19 cellular contexts compared by ENCODE assay signal in the genomic region with DNA sequence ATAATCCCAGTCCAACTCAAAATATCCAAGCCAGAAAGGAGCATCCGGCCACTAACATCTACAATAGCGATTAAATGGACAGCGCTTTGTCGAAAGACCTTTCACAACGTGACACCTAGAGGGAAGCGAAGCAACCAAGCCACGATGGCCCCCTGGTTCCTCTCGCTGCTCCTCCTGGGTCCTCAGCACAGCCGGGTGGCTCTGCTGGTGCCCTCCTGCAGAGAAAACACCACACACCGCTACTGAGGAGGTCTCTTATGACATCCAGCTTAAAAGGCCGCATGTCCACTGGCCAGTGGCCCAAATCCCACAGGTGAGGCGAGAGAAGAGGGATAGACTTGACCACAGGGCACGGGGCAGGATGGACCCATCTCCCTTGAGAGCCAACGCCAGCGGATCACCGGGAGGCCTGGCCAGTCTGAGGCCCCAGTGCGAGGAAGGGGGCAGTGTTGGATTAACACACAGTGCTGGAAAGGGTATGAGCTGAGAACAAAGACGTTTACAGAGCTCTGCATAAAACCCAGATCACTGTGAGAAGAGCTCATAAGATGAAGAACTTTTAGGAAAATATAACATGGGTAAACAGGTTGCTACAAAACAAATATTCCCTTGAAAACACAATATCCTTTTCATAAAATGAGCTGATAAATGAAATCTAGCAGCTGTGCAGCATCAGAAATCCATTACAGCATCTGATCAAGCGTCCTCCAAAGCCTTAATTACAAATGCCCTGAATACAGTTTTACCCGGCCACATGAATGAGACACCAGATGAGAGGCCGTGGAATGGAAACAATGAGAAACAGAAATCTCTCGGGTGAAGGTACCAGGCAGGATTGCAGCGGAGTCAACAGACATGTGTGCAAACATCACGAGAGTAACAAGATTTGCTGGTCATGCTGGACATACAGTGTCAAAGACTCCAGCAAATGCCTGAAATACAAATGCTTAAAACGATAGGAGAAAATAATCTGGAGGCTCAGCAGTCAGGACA.
DNase-seq lines count a peak whose midpoint lies in the region; ATAC-seq and TF ChIP-seq lines count a peak whose summit lies in the region.
"Had no signal": no experiment of that assay in that cellular context is flagged by ENCODE, and none has a peak within 500 bp of the region (broad histone marks: within the 10 kb centered on the region; RNA-seq: fewer than 3 reads in every experiment).

No MANE protein-coding gene starts in this region.

- no peak for DNase-seq in CD8-positive, alpha-beta T cell
- DNase-seq in WTC11 (ENCODE audit: low spot score) (no peak), hepatocyte (ENCODE audit: low spot score) (no peak), putamen (ENCODE audit: low spot score) (peak; percentile 65), mucosa of descending colon (no peak), GM19240 (ENCODE audit: insufficient read length, low spot score) (no peak)
- DNase-seq in activated T-cell treated with anti-CD3 and anti-CD28 coated beads, Interleukin-2, amount 50 U/mL, for 4 hours: no peak
- DNase-seq: activated CD4-positive, alpha-beta T cell treated with anti-CD3 and anti-CD28 coated beads for 4 hours; activated T-cell treated with anti-CD3 and anti-CD28 coated beads, Interleukin-2, amount 50 U/mL, for 1 hour; body of pancreas; EL; NCI-H2171; PC-9; psoas muscle; stimulated activated CD4-positive, alpha-beta T cell treated with anti-CD3 and anti-CD28 coated beads, Interleukin-4, amount 100 ng/mL, for 1 hour; stimulated activated naive B cell treated with anti-CD40 and anti-IgM and Interleukin-4, amounts not matched to agents 10 μg/mL and 1 μg/mL and 100 μg/mL, for 72 hours had no signal

- no peak for ATAC-seq in CD8-positive, alpha-beta T cell
- ATAC-seq in WTC11 (no peak; the same call in 1 of the 2 replicates), HG02759 (IDR thresholded peaks at IDR 0.05; ENCODE audit: unreplicated experiment) (no peak), mucosa of descending colon (no peak)
- no peak for ATAC-seq in activated T-cell treated with anti-CD3 and anti-CD28 coated beads, Interleukin-2, amount 50 U/mL, for 4 hours
- ATAC-seq: body of pancreas; stimulated activated naive B cell treated with anti-CD40 and anti-IgM and Interleukin-4, amounts not matched to agents 10 μg/mL and 1 μg/mL and 100 μg/mL, for 72 hours had no signal

- peak overlapping the region; percentile 3 for H3K4me3 Mint-ChIP-seq in CD8-positive, alpha-beta T cell
- no peak overlapping the region for H3K4me3 Mint-ChIP-seq in WTC11
- no peak overlapping the region for H3K4me3 Mint-ChIP-seq in activated T-cell treated with anti-CD3 and anti-CD28 coated beads, Interleukin-2, amount 50 U/mL, for 4 hours
- H3K4me3 Mint-ChIP-seq: stimulated activated naive B cell treated with anti-CD40 and anti-IgM and Interleukin-4, amounts not matched to agents 10 μg/mL and 1 μg/mL and 100 μg/mL, for 72 hours had no signal

- H3K79me2 ChIP-seq in hepatocyte: peaks cover 5% of the 10 kb centered on the region

- no peak overlapping the region for H3K4me3 ChIP-seq in CD8-positive, alpha-beta T cell (ENCODE audit: low read depth, low read length)
- H3K4me3 ChIP-seq in hepatocyte: no peak overlapping the region
- H3K4me3 ChIP-seq in mucosa of descending colon: no peak overlapping the region
- H3K4me3 ChIP-seq: BLaER1 treated with 17β-estradiol and CSF1 and Interleukin-3, amounts not matched to agents 10 nM and 100 nM; body of pancreas; PC-9; psoas muscle had no signal

- H3K4me1 Mint-ChIP-seq in CD8-positive, alpha-beta T cell (ENCODE audit: low read depth): peaks cover 67% of the 10 kb centered on the region
- no peaks in the 10 kb centered on the region for H3K4me1 Mint-ChIP-seq in WTC11
- H3K4me1 Mint-ChIP-seq in activated T-cell treated with anti-CD3 and anti-CD28 coated beads, Interleukin-2, amount 50 U/mL, for 4 hours (ENCODE audit: low read depth): peaks cover 59% of the 10 kb centered on the region

- no peaks in the 10 kb centered on the region for H3K27me3 Mint-ChIP-seq in CD8-positive, alpha-beta T cell (ENCODE audit: low read depth)
- no peaks in the 10 kb centered on the region for H3K27me3 Mint-ChIP-seq in WTC11 (ENCODE audit: low read depth)
- H3K27me3 Mint-ChIP-seq in activated T-cell treated with anti-CD3 and anti-CD28 coated beads, Interleukin-2, amount 50 U/mL, for 4 hours (ENCODE audit: low read depth): no peaks in the 10 kb centered on the region

- H3K36me3 Mint-ChIP-seq in CD8-positive, alpha-beta T cell: no peaks in the 10 kb centered on the region
- H3K36me3 Mint-ChIP-seq in WTC11: no peaks in the 10 kb centered on the region
- H3K36me3 Mint-ChIP-seq in activated T-cell treated with anti-CD3 and anti-CD28 coated beads, Interleukin-2, amount 50 U/mL, for 4 hours (ENCODE audit: insufficient read depth): no peaks in the 10 kb centered on the region
- H3K36me3 Mint-ChIP-seq: stimulated activated naive B cell treated with anti-CD40 and anti-IgM and Interleukin-4, amounts not matched to agents 10 μg/mL and 1 μg/mL and 100 μg/mL, for 72 hours had no signal

- no peaks in the 10 kb centered on the region for H4K20me1 ChIP-seq in hepatocyte (ENCODE audit: insufficient read depth, poor library complexity, severe bottlenecking)

- no peak overlapping the region for H2AFZ ChIP-seq in hepatocyte
- H2AFZ ChIP-seq: PC-9 had no signal

- H3K4me2 ChIP-seq in hepatocyte: peak overlapping the region; percentile 14
- H3K4me2 ChIP-seq: PC-9 had no signal

- POLR2A ChIA-PET in CD8-positive, alpha-beta T cell (lab: Charles Lee): interaction anchor here (1.9 to 3.2 kb wide), 2 partner anchors 16 to 18 kb away, joined by 7 to 22 read pairs; no protein-coding TSS in a partner anchor
- POLR2A ChIA-PET in WTC11 (lab: Charles Lee): no interaction called here

- no peaks in the 10 kb centered on the region for H3K9me2 ChIP-seq in hepatocyte (replicated peaks; ENCODE audit: insufficient read depth)

- no peaks in the 10 kb centered on the region for H3K36me3 ChIP-seq in CD8-positive, alpha-beta T cell (ENCODE audit: insufficient read depth, low read length)
- H3K36me3 ChIP-seq in hepatocyte (replicated peaks; ENCODE audit: insufficient read depth, low read depth): no peaks in the 10 kb centered on the region
- no peaks in the 10 kb centered on the region for H3K36me3 ChIP-seq in mucosa of descending colon (ENCODE audit: low read depth)
- H3K36me3 ChIP-seq: BLaER1 treated with 17β-estradiol and CSF1 and Interleukin-3, amounts not matched to agents 10 nM and 100 nM had no signal

- H3K27ac ChIP-seq in CD8-positive, alpha-beta T cell (ENCODE audit: low read depth, low read length): no peak overlapping the region
- H3K27ac ChIP-seq in hepatocyte: peak overlapping the region; percentile 49
- H3K27ac ChIP-seq: BLaER1 treated with 17β-estradiol and CSF1 and Interleukin-3, amounts not matched to agents 10 nM and 100 nM; body of pancreas; HL-60; PC-9; psoas muscle had no signal

- no peak overlapping the region for H3K27ac Mint-ChIP-seq in CD8-positive, alpha-beta T cell
- H3K27ac Mint-ChIP-seq in WTC11: peak overlapping the region; percentile 36; the same call in 1 of the 2 replicates
- H3K27ac Mint-ChIP-seq: stimulated activated naive B cell treated with anti-CD40 and anti-IgM and Interleukin-4, amounts not matched to agents 10 μg/mL and 1 μg/mL and 100 μg/mL, for 72 hours had no signal

- CTCF ChIA-PET in CD8-positive, alpha-beta T cell (lab: Charles Lee): interaction anchor here (1.7 kb wide), 1 partner anchor 17 kb away, joined by 5 read pairs; no protein-coding TSS in a partner anchor
- CTCF ChIA-PET in WTC11 (lab: Charles Lee): interaction anchor here (0.8 to 1.5 kb wide), 2 partner anchors 20 to 222 kb away, joined by 3 read pairs; no protein-coding TSS in a partner anchor

- no peaks in the 10 kb centered on the region for H3K27me3 ChIP-seq in CD8-positive, alpha-beta T cell (ENCODE audit: insufficient read depth, low read length)
- no peaks in the 10 kb centered on the region for H3K27me3 ChIP-seq in hepatocyte
- H3K27me3 ChIP-seq: body of pancreas had no signal

- peaks cover 56% of the 10 kb centered on the region for H3K4me1 ChIP-seq in CD8-positive, alpha-beta T cell (ENCODE audit: insufficient read depth, low read length)
- H3K4me1 ChIP-seq in hepatocyte (ENCODE audit: insufficient read depth) (peaks cover 19% of the 10 kb centered on the region), mucosa of descending colon (ENCODE audit: low read depth) (no peaks in the 10 kb centered on the region)

- intact Hi-C loops in CD8-positive, alpha-beta T cell (cut with DNase I, micrococcal nuclease): loop anchor here (5.0 kb wide), 3 partner anchors 34 to 136 kb away; no protein-coding TSS in a partner anchor
- intact Hi-C loops in mucosa of descending colon (cut with DNase I, micrococcal nuclease): no loop called here

- no peaks in the 10 kb centered on the region for H3K9me3 ChIP-seq in CD8-positive, alpha-beta T cell (ENCODE audit: low read length)
- no peaks in the 10 kb centered on the region for H3K9me3 ChIP-seq in hepatocyte (ENCODE audit: low read depth)
- no peaks in the 10 kb centered on the region for H3K9me3 ChIP-seq in mucosa of descending colon
- H3K9me3 ChIP-seq: BLaER1 treated with 17β-estradiol and CSF1 and Interleukin-3, amounts not matched to agents 10 nM and 100 nM; body of pancreas; psoas muscle had no signal

- no peak for TF ChIP-seq CTCF in CD8-positive, alpha-beta T cell (IDR thresholded peaks at IDR 0.05)
- TF ChIP-seq CTCF in WTC11 (IDR thresholded peaks at IDR 0.05) (no peak), hepatocyte (IDR thresholded peaks at IDR 0.05; ENCODE audit: poor library complexity) (no peak), mucosa of descending colon (IDR thresholded peaks at IDR 0.05) (no peak)

- 81% methylated on average over 25 of the region's 25 CpGs for WGBS in hepatocyte (ENCODE audit: low lambda C conversion rate, missing lambda C conversion rate)

- H3K9me3 Mint-ChIP-seq in CD8-positive, alpha-beta T cell: no peaks in the 10 kb centered on the region
- H3K9me3 Mint-ChIP-seq in WTC11: no peaks in the 10 kb centered on the region
- H3K9me3 Mint-ChIP-seq in activated T-cell treated with anti-CD3 and anti-CD28 coated beads, Interleukin-2, amount 50 U/mL, for 4 hours: no peaks in the 10 kb centered on the region
- H3K9me3 Mint-ChIP-seq: stimulated activated naive B cell treated with anti-CD40 and anti-IgM and Interleukin-4, amounts not matched to agents 10 μg/mL and 1 μg/mL and 100 μg/mL, for 72 hours had no signal

TF ChIP-seq in WTC11, 78 proteins besides CTCF, POLR2A, EP300 and RAD21 (continues in another document):
- no peak for TF ChIP-seq HMGA2 (CRISPR knock-in tag; IDR thresholded peaks at IDR 0.05)
- no peak for TF ChIP-seq RELA (CRISPR knock-in tag; IDR thresholded peaks at IDR 0.05; ENCODE audit: borderline replicate concordance)
- no peak for TF ChIP-seq TCF7 (CRISPR knock-in tag; IDR thresholded peaks at IDR 0.05; ENCODE audit: low read depth)

Comparison
In these comparisons a context has a peak if more than half of its experiments do, and no peak if none do; other contexts are left out.
1. intact Hi-C loops: an anchor here in CD8-positive, alpha-beta T cell (5.0 kb wide); none called in mucosa of descending colon.